In genomic region chr18:12092398-12093229, GRCh38 we compare ENCODE assay signal across 9 cellular contexts. TPM values are rescaled to one million over a fixed set of nuclear protein-coding genes. Genes with fewer than 3 reads are reported as not detected.
DNase-seq lines count a peak whose midpoint lies in the region; ATAC-seq and TF ChIP-seq lines count a peak whose summit lies in the region.
"Had no signal": no experiment of that assay in that cellular context is flagged by ENCODE, and none has a peak within 500 bp of the region (broad histone marks: within the 10 kb centered on the region; RNA-seq: fewer than 3 reads in every experiment).

No MANE protein-coding gene starts in this region.

- H3K79me2 ChIP-seq in KMS-11 (ENCODE audit: insufficient read depth, low read depth) (no peaks in the 10 kb centered on the region), SK-N-SH (ENCODE audit: insufficient read depth) (no peaks in the 10 kb centered on the region)

- H3K9me3 ChIP-seq in SK-N-SH (no peaks in the 10 kb centered on the region), right lobe of liver (no peaks in the 10 kb centered on the region), tibial nerve (no peaks in the 10 kb centered on the region)

- intact Hi-C loops in right lobe of liver (cut with DNase I) = no loop called here

- no peaks in the 10 kb centered on the region for H3K36me3 ChIP-seq in GM06990 (ENCODE audit: control insufficient read depth, insufficient read depth, low read length)
- no peaks in the 10 kb centered on the region for H3K36me3 ChIP-seq in KMS-11 (ENCODE audit: insufficient read depth)
- H3K36me3 ChIP-seq in SK-N-SH (replicated peaks in 1 of 2; ENCODE audit: control insufficient read depth in 1 of 2, insufficient read depth in 2 of 2, low read length in 1 of 2) = no peaks in the 10 kb centered on the region
- no peaks in the 10 kb centered on the region for H3K36me3 ChIP-seq in right lobe of liver
- no peaks in the 10 kb centered on the region for H3K36me3 ChIP-seq in tibial nerve

- H3K27ac ChIP-seq in KMS-11 (no peak overlapping the region), SK-N-SH (ENCODE audit: low read depth in 2 of 2, low read length in 1 of 2) (no peak overlapping the region), right lobe of liver (no peak overlapping the region), tibial nerve (no peak overlapping the region)

- H3K9ac ChIP-seq in KMS-11 (no peak overlapping the region), SK-N-SH (no peak overlapping the region)

- H3K4me3 ChIP-seq in GM06990 (replicated peaks; ENCODE audit: low read depth, low read length) (no peak overlapping the region), KMS-11 (IDR thresholded peaks at IDR 0.05; ENCODE audit: insufficient read depth, low read depth, low read length) (no peak overlapping the region), SK-N-SH (ENCODE audit: low read depth in 2 of 2, low read length in 1 of 2) (no peak overlapping the region), right lobe of liver (no peak overlapping the region), tibial nerve (no peak overlapping the region)

- H3K27me3 ChIP-seq in GM06990 (replicated peaks; ENCODE audit: control insufficient read depth, insufficient read depth, low read length) = no peaks in the 10 kb centered on the region
- no peaks in the 10 kb centered on the region for H3K27me3 ChIP-seq in KMS-11 (ENCODE audit: insufficient read depth, low read depth)
- no peaks in the 10 kb centered on the region for H3K27me3 ChIP-seq in SK-N-SH (ENCODE audit: insufficient read depth)
- no peaks in the 10 kb centered on the region for H3K27me3 ChIP-seq in right lobe of liver
- no peaks in the 10 kb centered on the region for H3K27me3 ChIP-seq in tibial nerve

- CTCF ChIA-PET in SK-N-SH (lab: Yijun Ruan, JAX) = interaction anchor here (0.6 to 1.9 kb wide), 7 partner anchors 11 to 155 kb away, joined by 3 to 9 read pairs (median 3); no protein-coding TSS in a partner anchor

- H4K20me1 ChIP-seq in KMS-11 (ENCODE audit: insufficient read depth) (no peaks in the 10 kb centered on the region), SK-N-SH (ENCODE audit: insufficient read depth) (no peaks in the 10 kb centered on the region)

- no peaks in the 10 kb centered on the region for H3K4me1 ChIP-seq in KMS-11 (ENCODE audit: low read depth, poor library complexity, severe bottlenecking)
- no peaks in the 10 kb centered on the region for H3K4me1 ChIP-seq in SK-N-SH (ENCODE audit: control insufficient read depth in 1 of 2, insufficient read depth in 2 of 2, low read depth in 1 of 2, low read length in 1 of 2)
- no peaks in the 10 kb centered on the region for H3K4me1 ChIP-seq in right lobe of liver
- H3K4me1 ChIP-seq in tibial nerve = no peaks in the 10 kb centered on the region

- DNase-seq in GM06990 (ENCODE audit: extremely low read depth, insufficient read length) (no peak), SK-N-SH (peak; percentile 65), right lobe of liver (peak; percentile 72 to 79 (median 75)), NCI-H2081 treated with DMSO at 0.1 percent for 48 hours (lab: John Stamatoyannopoulos, UW) (no peak), kidney glomerular epithelial cell (lab: John Stamatoyannopoulos, UW) (no peak), tibial nerve (ENCODE audit: low spot score in 2 of 2) (no peak)

- 26% methylated on average over 8 of the region's 17 CpGs for WGBS in SK-N-SH (ENCODE audit: low lambda C conversion rate)
- 47% methylated on average over 4 of the region's 17 CpGs for WGBS in right lobe of liver (ENCODE audit: insufficient coverage, low coverage, low lambda C conversion rate, missing lambda C conversion rate)
- 89 to 98% methylated on average over 5 to 17 of the region's 17 CpGs for WGBS in tibial nerve, 2 donors

- TF ChIP-seq EP300 in SK-N-SH (IDR thresholded peaks at IDR 0.05; ENCODE audit: borderline replicate concordance in 1 of 2, low read depth in 1 of 2, low read length in 1 of 2) (no peak), tibial nerve (IDR thresholded peaks at IDR 0.05) (no peak)

- TF ChIP-seq RAD21 in SK-N-SH (IDR thresholded peaks at IDR 0.05; ENCODE audit: low read length) = peak; percentile 67

- ATAC-seq in right lobe of liver (peak; percentile 87 to 95 (median 89)), HG02852 (IDR thresholded peaks at IDR 0.05; ENCODE audit: unreplicated experiment) (no peak)

- no peaks in the 10 kb centered on the region for H3K9me2 ChIP-seq in SK-N-SH

- TF ChIP-seq CTCF in GM06990 (IDR thresholded peaks at IDR 0.05; ENCODE audit: insufficient read depth, low read length, poor library complexity, severe bottlenecking) (peak; percentile 82), KMS-11 (conservative IDR thresholded peaks at IDR 0.05; ENCODE audit: low read depth, low read length) (peak; percentile 73), SK-N-SH (IDR thresholded peaks at IDR 0.05) (peak; percentile 21), right lobe of liver (IDR thresholded peaks at IDR 0.05) (peak; percentile 47 to 68 (median 56)), tibial nerve (IDR thresholded peaks at IDR 0.05) (no peak)

- H3K4me2 ChIP-seq in KMS-11 = peak overlapping the region; percentile 18; the same call in 1 of the 2 replicates
- no peak overlapping the region for H3K4me2 ChIP-seq in SK-N-SH

- H3F3A ChIP-seq in SK-N-SH (replicated peaks; ENCODE audit: insufficient read depth) = no peaks in the 10 kb centered on the region

- POLR2A ChIA-PET in SK-N-SH (lab: Yijun Ruan, JAX) = no interaction called here

- TF ChIP-seq POLR2A in right lobe of liver (IDR thresholded peaks at IDR 0.05) (no peak), tibial nerve (IDR thresholded peaks at IDR 0.05) (no peak)

- H2AFZ ChIP-seq in KMS-11 (ENCODE audit: low read depth) (peak overlapping the region; percentile 63; the same call in 1 of the 2 replicates), SK-N-SH (ENCODE audit: low read depth) (no peak overlapping the region)

TF ChIP-seq in SK-N-SH, 30 proteins besides CTCF, POLR2A, EP300 and RAD21:
- peak; percentile 34; the same call in 1 of the 2 replicates for TF ChIP-seq SMC3 (IDR thresholded peaks at IDR 0.05; ENCODE audit: low read depth, low read length)
- TF ChIP-seq POLR2AphosphoS5 (IDR thresholded peaks at IDR 0.05; ENCODE audit: low read depth, low read length) = no peak
- TF ChIP-seq IRF3 (IDR thresholded peaks at IDR 0.05; ENCODE audit: low read depth, low read length) = no peak
- no peak for TF ChIP-seq PBX3 (IDR thresholded peaks at IDR 0.05)
- no peak for TF ChIP-seq MXI1 (IDR thresholded peaks at IDR 0.05; ENCODE audit: low read depth, low read length)
- no peak for TF ChIP-seq EZH2phosphoT487 (IDR thresholded peaks at IDR 0.05; ENCODE audit: borderline replicate concordance, low read depth)
- no peak for TF ChIP-seq REST (IDR thresholded peaks at IDR 0.05; ENCODE audit: low read depth, low read length)

RNA-seq across cellular contexts. Expression of gene ANKRD62, which starts 1.0 kb away (rescaled TPM):
- not detected in 2 replicates for polyA plus RNA-seq in SK-N-SH (2012; rRNA removed)
- not detected in 2 replicates for polyA plus RNA-seq in SK-N-SH (2012; cell fraction: cytosol; rRNA removed)
- not detected in 2 replicates for polyA plus RNA-seq in SK-N-SH (2012; cell fraction: nucleus; rRNA removed)
- total RNA-seq in right lobe of liver = not detected
- total RNA-seq in tibial nerve = not detected
- total RNA-seq: astrocyte had no signal

Comparison
In these comparisons a context has a peak if more than half of its experiments do, and no peak if none do; other contexts are left out.
1. DNase-seq: peak in SK-N-SH (single experiment) and right lobe of liver (3 of 3); none in GM06990 (single experiment), NCI-H2081 treated with DMSO at 0.1 percent for 48 hours (single experiment), kidney glomerular epithelial cell (single experiment) and tibial nerve (0 of 2).
2. CTCF ChIP-seq: peak in GM06990 (single experiment), KMS-11 (single experiment), SK-N-SH (single experiment) and right lobe of liver (4 of 4); none in tibial nerve (0 of 5).